Comparison of ENCODE assay signal across 19 cellular contexts in genomic region chr4:142574306-142574705, GRCh38.
A peak's percentile ranks its signal among the peaks of the same experiment; 100 is the strongest.
DNase-seq lines count a peak whose midpoint lies in the region; ATAC-seq and TF ChIP-seq lines count a peak whose summit lies in the region.
"Had no signal": no experiment of that assay in that cellular context is flagged by ENCODE, and none has a peak within 500 bp of the region (broad histone marks: within the 10 kb centered on the region; RNA-seq: fewer than 3 reads in every experiment).

No MANE protein-coding gene starts in this region.

- CTCF ChIA-PET in T-cell (lab: Charles Lee) (no interaction called here), RWPE1 (lab: Yijun Ruan, JAX) (no interaction called here)

- no peak for DNase-seq in activated naive CD4-positive, alpha-beta T cell treated with Interleukin-2 at 50 U/mL for 16 hours
- no peak for DNase-seq in T-cell
- DNase-seq in dedifferentiated amniotic fluid mesenchymal stem cell (ENCODE audit: extremely low spot score): no peak
- no peak for DNase-seq in RWPE1 (ENCODE audit: low spot score)
- DNase-seq in NCI-H345 treated with DMSO at 0.1 percent for 48 hours (lab: John Stamatoyannopoulos, UW; ENCODE audit: unreplicated experiment): no peak
- DNase-seq: anterior cingulate cortex, COR-L47, GM23248, hypothalamus, kidney glomerular epithelial cell, mesendoderm, MG63, NCI-H187 treated with DMSO at 0.1 percent for 48 hours had no signal

- H3K27ac Mint-ChIP-seq in activated naive CD4-positive, alpha-beta T cell treated with anti-CD3 and anti-CD28 coated beads, Interleukin-2, amount 50 U/mL, for 24 hours: peak overlapping the region; percentile 63
- H3K27ac Mint-ChIP-seq in T-cell: peak overlapping the region; percentile 17 to 79

- peaks cover 30% of the 10 kb centered on the region for H3K9me3 Mint-ChIP-seq in activated naive CD4-positive, alpha-beta T cell treated with anti-CD3 and anti-CD28 coated beads, Interleukin-2, amount 50 U/mL, for 24 hours
- peaks cover 0 to 3% (median 0%) of the 10 kb centered on the region in 3 donors for H3K9me3 Mint-ChIP-seq in T-cell

- H3K36me3 Mint-ChIP-seq in activated naive CD4-positive, alpha-beta T cell treated with anti-CD3 and anti-CD28 coated beads, Interleukin-2, amount 50 U/mL, for 24 hours: peaks cover 48% of the 10 kb centered on the region
- H3K36me3 Mint-ChIP-seq in T-cell: peaks cover 48% of the 10 kb centered on the region

- POLR2A ChIA-PET in T-cell (lab: Charles Lee): interaction anchor here (0.6 to 0.7 kb wide), 3 partner anchors 14 to 34 kb away, joined by 3 to 4 read pairs (median 3); no protein-coding TSS in a partner anchor
- POLR2A ChIA-PET in RWPE1 (lab: Yijun Ruan, JAX; ENCODE audit: low non-redundant PET): no interaction called here

- no peak for TF ChIP-seq CTCF in RWPE1 (conservative IDR thresholded peaks at IDR 0.05; ENCODE audit: low read depth)

- H3K4me3 Mint-ChIP-seq in activated naive CD4-positive, alpha-beta T cell treated with anti-CD3 and anti-CD28 coated beads, Interleukin-2, amount 50 U/mL, for 24 hours: peak overlapping the region; percentile 59
- H3K4me3 Mint-ChIP-seq in T-cell: peak overlapping the region in 1 of 3 donors; percentile 14
- H3K4me3 Mint-ChIP-seq: neural crest cell had no signal

- H3K4me1 Mint-ChIP-seq in activated naive CD4-positive, alpha-beta T cell treated with anti-CD3 and anti-CD28 coated beads, Interleukin-2, amount 50 U/mL, for 24 hours: peaks cover 87% of the 10 kb centered on the region
- H3K4me1 Mint-ChIP-seq in T-cell: peaks cover 59 to 68% (median 64%) of the 10 kb centered on the region in 3 donors

- no peak overlapping the region for H3K27ac ChIP-seq in RWPE1
- H3K27ac ChIP-seq: GM23248, vagina had no signal

- H3K27me3 Mint-ChIP-seq in activated naive CD4-positive, alpha-beta T cell treated with anti-CD3 and anti-CD28 coated beads, Interleukin-2, amount 50 U/mL, for 24 hours: no peaks in the 10 kb centered on the region
- no peaks in the 10 kb centered on the region for H3K27me3 Mint-ChIP-seq in T-cell

- ATAC-seq in GM19463 (IDR thresholded peaks at IDR 0.05; ENCODE audit: unreplicated experiment) (peak; percentile 75), T-cell (replicated peaks in 1 of 4) (peak in 1 of 4 experiments; percentile 35), HG03135 (IDR thresholded peaks at IDR 0.05; ENCODE audit: unreplicated experiment) (no peak)
- ATAC-seq: Right ventricle myocardium inferior had no signal
